Comparison of ENCODE assay signal across 9 cellular contexts in genomic region chr7:12771378-12771877, GRCh38.
A peak's percentile ranks its signal among the peaks of the same experiment; 100 is the strongest.
DNase-seq lines count a peak whose midpoint lies in the region; ATAC-seq, FAIRE-seq and TF ChIP-seq lines count a peak whose summit lies in the region.
"Had no signal": no experiment of that assay in that cellular context is flagged by ENCODE, and none has a peak within 500 bp of the region (broad histone marks: within the 10 kb centered on the region; RNA-seq: fewer than 3 reads in every experiment).

No MANE protein-coding gene starts in this region.

- no peak for FAIRE-seq in astrocyte (lab: Jason Lieb, UNC)

- no peak for TF ChIP-seq CTCF in astrocyte (IDR thresholded peaks at IDR 0.05; ENCODE audit: insufficient read depth, low read depth, low read length)
- no peak for TF ChIP-seq CTCF in left lung (IDR thresholded peaks at IDR 0.05)
- TF ChIP-seq CTCF in uterus (IDR thresholded peaks at IDR 0.05): no peak

- H3K36me3 ChIP-seq in astrocyte (ENCODE audit: insufficient read depth, low read length) (no peaks in the 10 kb centered on the region), left lung (no peaks in the 10 kb centered on the region), uterus (no peaks in the 10 kb centered on the region)

- H3K79me2 ChIP-seq in astrocyte (ENCODE audit: insufficient read depth, low read length): no peaks in the 10 kb centered on the region

- peaks cover 10% of the 10 kb centered on the region for H3K4me1 ChIP-seq in astrocyte (ENCODE audit: insufficient read depth, low read length)
- H3K4me1 ChIP-seq in left lung: peaks cover 8 to 13% of the 10 kb centered on the region in 2 donors
- H3K4me1 ChIP-seq in uterus: peaks cover 0 to 5% of the 10 kb centered on the region in 2 donors

- CTCF ChIA-PET in T-cell (lab: Charles Lee): no interaction called here

- H3K9me3 Mint-ChIP-seq in astrocyte (ENCODE audit: unreplicated experiment) (no peaks in the 10 kb centered on the region), T-cell (peaks cover 0 to 4% (median 0%) of the 10 kb centered on the region in 3 donors)

- no peak for TF ChIP-seq POLR2A in uterus (IDR thresholded peaks at IDR 0.05)

- no peak overlapping the region for H3K27ac Mint-ChIP-seq in astrocyte (ENCODE audit: unreplicated experiment)
- H3K27ac Mint-ChIP-seq in T-cell: no peak overlapping the region

- peak overlapping the region; percentile 48 for H2AFZ ChIP-seq in astrocyte (ENCODE audit: low read depth, low read length)

- DNase-seq in Right ventricle myocardium inferior (ENCODE audit: missing footprints) (no peak), cardiac septum (ENCODE audit: low spot score) (no peak), astrocyte (ENCODE audit: low read depth) (peak; percentile 88), left lung (peak in 1 of 2 donors; percentile 33), uterus (peak; percentile 28 to 33), T-cell (no peak), NCI-H82 treated with DMSO at 0.1 percent for 48 hours (lab: John Stamatoyannopoulos, UW; ENCODE audit: unreplicated experiment) (no peak)
- no peak for DNase-seq in stimulated activated naive CD4-positive, alpha-beta T cell (lab: John Stamatoyannopoulos, UW)
- DNase-seq: ACHN had no signal

- H3K4me3 ChIP-seq in astrocyte (ENCODE audit: insufficient read depth, low read depth, low read length): peak overlapping the region; percentile 2
- no peak overlapping the region for H3K4me3 ChIP-seq in left lung
- peak overlapping the region in 1 of 2 donors; percentile 6 for H3K4me3 ChIP-seq in uterus

- no peak overlapping the region for H3K27ac ChIP-seq in astrocyte (ENCODE audit: low read depth, low read length)
- no peak overlapping the region for H3K27ac ChIP-seq in left lung
- H3K27ac ChIP-seq in uterus: peak overlapping the region; percentile 34 to 71

- H4K20me1 ChIP-seq in astrocyte (ENCODE audit: insufficient read depth, low read length): no peaks in the 10 kb centered on the region

- no peak overlapping the region for H3K9ac ChIP-seq in astrocyte (ENCODE audit: low read length)

- ATAC-seq in Right ventricle myocardium inferior (peak; percentile 87), left lung (peak; percentile 40), T-cell (replicated peaks in 1 of 4) (no peak)

- H3K4me1 Mint-ChIP-seq in astrocyte (ENCODE audit: low read depth, unreplicated experiment) (peaks cover 23% of the 10 kb centered on the region), T-cell (peaks cover 0 to 1% (median 0%) of the 10 kb centered on the region in 3 donors)

- no peaks in the 10 kb centered on the region for H3K27me3 Mint-ChIP-seq in astrocyte (ENCODE audit: low read depth, unreplicated experiment)
- H3K27me3 Mint-ChIP-seq in T-cell: peaks cover 7% of the 10 kb centered on the region in 2 donors

- no peaks in the 10 kb centered on the region for H3K27me3 ChIP-seq in astrocyte (ENCODE audit: insufficient read depth, low read length)
- H3K27me3 ChIP-seq in left lung: no peaks in the 10 kb centered on the region
- no peaks in the 10 kb centered on the region for H3K27me3 ChIP-seq in uterus

- POLR2A ChIA-PET in T-cell (lab: Charles Lee): no interaction called here

- H3K9me3 ChIP-seq in astrocyte (ENCODE audit: insufficient read depth, low read depth, low read length) (no peaks in the 10 kb centered on the region), left lung (no peaks in the 10 kb centered on the region), uterus (no peaks in the 10 kb centered on the region)

- H3K36me3 Mint-ChIP-seq in astrocyte (ENCODE audit: low read depth, unreplicated experiment): no peaks in the 10 kb centered on the region
- no peaks in the 10 kb centered on the region for H3K36me3 Mint-ChIP-seq in T-cell

- intact Hi-C loops in Right ventricle myocardium inferior (cut with DNase I): loop anchor here (2.0 kb wide), 1 partner anchor 85 kb away; the partner anchor contains the start of gene ARL4A
- intact Hi-C loops in cardiac septum (cut with DNase I): loop anchor here (5.0 kb wide), 2 partner anchors 39 to 84 kb away; partner anchors contain the start of gene ARL4A
- intact Hi-C loops in left lung (cut with DNase I): no loop called here
- intact Hi-C loops in uterus (cut with DNase I; ENCODE audit: low total_unique reads): no loop called here

- H3K4me3 Mint-ChIP-seq in astrocyte (ENCODE audit: unreplicated experiment) (no peak overlapping the region), T-cell (no peak overlapping the region)

- peak overlapping the region; percentile 65 for H3K4me2 ChIP-seq in astrocyte (ENCODE audit: low read length)

Comparison
In these comparisons a context has a peak if more than half of its experiments do, and no peak if none do; other contexts are left out.
1. ATAC-seq: peak in Right ventricle myocardium inferior (single experiment) and left lung (single experiment); none in T-cell (0 of 4).
2. DNase-seq: peak in astrocyte (single experiment) and uterus (2 of 2); none in Right ventricle myocardium inferior (single experiment), cardiac septum (single experiment), stimulated activated naive CD4-positive, alpha-beta T cell (0 of 6), T-cell (0 of 34) and NCI-H82 treated with DMSO at 0.1 percent for 48 hours (single experiment).
3. H3K27ac ChIP-seq: peak in uterus (2 of 2); none in astrocyte (single experiment) and left lung (0 of 2).
4. intact Hi-C loops: an anchor here in Right ventricle myocardium inferior (2.0 kb wide) and cardiac septum (5.0 kb wide); none called in left lung and uterus.